ENCODE assay signal across 27 cellular contexts in genomic region chr17:78820841-78821240, GRCh38. TPM values are rescaled to one million over a fixed set of nuclear protein-coding genes. Genes with fewer than 3 reads are reported as not detected.
DNase-seq lines count a peak whose midpoint lies in the region; ATAC-seq, FAIRE-seq and TF ChIP-seq lines count a peak whose summit lies in the region.
"Had no signal": no experiment of that assay in that cellular context is flagged by ENCODE, and none has a peak within 500 bp of the region (broad histone marks: within the 10 kb centered on the region; RNA-seq: fewer than 3 reads in every experiment).

No MANE protein-coding gene starts in this region.

- no peak for TF ChIP-seq POLR2A in HepG2 (IDR thresholded peaks at IDR 0.05; ENCODE audit: insufficient read depth in 1 of 2, low read depth in 2 of 2, low read length in 2 of 2)

- TF ChIP-seq CTCF in CD4-positive, alpha-beta T cell (IDR thresholded peaks at IDR 0.05): no peak
- no peak for TF ChIP-seq CTCF in HepG2 (CRISPR knock-in tag; IDR thresholded peaks at IDR 0.05)

- H3K4me1 ChIP-seq in HepG2 (ENCODE audit: insufficient read depth, low read length): 0 out of 2 replicates have a peak, but pooled peaks cover 7% of the 10 kb centered on the region

- no peak for TF ChIP-seq EP300 in HepG2 (IDR thresholded peaks at IDR 0.05; ENCODE audit: low read depth in 2 of 2, low read length in 2 of 2)
- no peak for TF ChIP-seq EP300 in HepG2 (CRISPR knock-in tag; IDR thresholded peaks at IDR 0.05; ENCODE audit: borderline replicate concordance)

- ATAC-seq in activated CD8-positive, alpha-beta memory T cell treated with anti-CD3 and anti-CD28 coated beads, Interleukin-2, amount 10 ng/mL, durations not matched to agents 7 days and 5 days: no peak
- ATAC-seq in CD4-positive, alpha-beta T cell (ENCODE audit: poor library complexity): no peak
- ATAC-seq in T-cell (replicated peaks in 1 of 4) (no peak), HepG2 (no peak), HG03342 (IDR thresholded peaks at IDR 0.05; ENCODE audit: unreplicated experiment) (no peak)
- ATAC-seq: K562, mucosa of descending colon had no signal

- H3K79me2 ChIP-seq in HepG2 (ENCODE audit: insufficient read depth, low read length): peaks cover 3% of the 10 kb centered on the region

- no peak for FAIRE-seq in HepG2 (lab: Jason Lieb, UNC)
- FAIRE-seq: H54, K562, kidney, small intestine had no signal

- intact Hi-C loops in CD4-positive, alpha-beta T cell (cut with DNase I, micrococcal nuclease): loop anchor here in 1 of 2 experiments (2.0 kb wide), 1 partner anchor 18 kb away; no protein-coding TSS in a partner anchor
- intact Hi-C loops in HepG2 (cut with micrococcal nuclease; ENCODE audit: unreplicated experiment): no loop called here

- H4K20me1 ChIP-seq in HepG2 (ENCODE audit: insufficient read depth, low read length): peaks cover 6% of the 10 kb centered on the region; the same call in 1 of the 2 replicates

- POLR2A ChIA-PET in CD4-positive, alpha-beta T cell (lab: Charles Lee): interaction anchor here (1.1 to 5.1 kb wide), 6 partner anchors 7 to 41 kb away, joined by 4 to 58 read pairs (median 8); partner anchors contain the start of gene USP36
- POLR2A ChIA-PET in T-cell (lab: Charles Lee) (interaction anchor here (0.5 to 1.1 kb wide), 4 partner anchors 17 to 90 kb away, joined by 3 to 10 read pairs (median 4); no protein-coding TSS in a partner anchor), HepG2 (lab: Yijun Ruan, JAX) (no interaction called here)

- peak overlapping the region; percentile 39 for H3K27ac Mint-ChIP-seq in activated CD8-positive, alpha-beta memory T cell treated with anti-CD3 and anti-CD28 coated beads, Interleukin-2, amount 10 ng/mL, durations not matched to agents 7 days and 5 days
- H3K27ac Mint-ChIP-seq in CD4-positive, alpha-beta T cell: peak overlapping the region; percentile 91
- peak overlapping the region; percentile 91 to 92 for H3K27ac Mint-ChIP-seq in T-cell
- H3K27ac Mint-ChIP-seq: B cell had no signal

- BruUV-seq in HepG2 (replicated peaks; lab: Mats Ljungman, UMichigan): no TSS peak

- WGBS in HepG2 (ENCODE audit: low lambda C conversion rate): 97% methylated on average over 13 of the region's 13 CpGs

- peaks cover 69 to 92% of the 10 kb centered on the region in 2 experiments for H3K36me3 ChIP-seq in HepG2 (replicated peaks in 1 of 2; ENCODE audit: control insufficient read depth in 1 of 2, insufficient read depth in 2 of 2, low read length in 2 of 2)
- H3K36me3 ChIP-seq: ovary had no signal

- in situ Hi-C loops in HepG2 (cut with HindIII; ENCODE audit: extremely low pct_ligation_motif_present, low pct_unique_long_range_greater_than_20kb): no loop called here

- no peak for DNase-seq in activated CD8-positive, alpha-beta memory T cell treated with anti-CD3 and anti-CD28 coated beads, Interleukin-2, amount 10 ng/mL, durations not matched to agents 7 days and 5 days
- DNase-seq in activated CD8-positive, alpha-beta memory T cell treated with anti-CD3 and anti-CD28 coated beads, Interleukin-2, amount 50 U/mL, for 4 hours: no peak
- no peak for DNase-seq in CD4-positive, alpha-beta T cell
- DNase-seq in T-cell: no peak
- no peak for DNase-seq in HepG2 (ENCODE audit: low spot score)
- DNase-seq in NCI-H82 (lab: John Stamatoyannopoulos, UW): no peak
- DNase-seq in effector CD4-positive, alpha-beta T cell: no peak
- DNase-seq: activated CD4-positive, alpha-beta T cell treated with anti-CD3 and anti-CD28 coated beads for 4 hours; activated CD8-positive, alpha-beta memory T cell treated with anti-CD3 and anti-CD28 coated beads, Interleukin-2, amount 50 U/mL, for 48 hours; brain microvascular endothelial cell; Calu3; DND-41; glutamatergic neuron; kidney; MM.1S; mucosa of descending colon; NCI-H2029; NCI-H526; ovary; retina; small intestine; stimulated activated CD4-positive, alpha-beta T cell treated with anti-CD3 and anti-CD28 coated beads, Interleukin-1b, Interleukin-23, amount 100 ng/mL, for 48 hours; transverse colon had no signal

- H3K36me3 Mint-ChIP-seq in activated CD8-positive, alpha-beta memory T cell treated with anti-CD3 and anti-CD28 coated beads, Interleukin-2, amount 10 ng/mL, durations not matched to agents 7 days and 5 days: peaks cover 68% of the 10 kb centered on the region
- peaks cover 93% of the 10 kb centered on the region for H3K36me3 Mint-ChIP-seq in CD4-positive, alpha-beta T cell (ENCODE audit: low read depth)
- H3K36me3 Mint-ChIP-seq in T-cell: peaks cover 73% of the 10 kb centered on the region

- H2AFZ ChIP-seq in HepG2 (ENCODE audit: low read length): no peak overlapping the region

- peak overlapping the region; percentile 79 for H3K27ac ChIP-seq in CD4-positive, alpha-beta T cell (ENCODE audit: low read depth, low read length)
- no peak overlapping the region for H3K27ac ChIP-seq in HepG2 (ENCODE audit: extremely low read length, insufficient read depth, low read length)
- H3K27ac ChIP-seq: brain microvascular endothelial cell, ovary had no signal

- H3K4me3 ChIP-seq in HepG2 (replicated peaks in 1 of 3; ENCODE audit: insufficient read depth in 1 of 3, low read depth in 2 of 3, low read length in 3 of 3): no peak overlapping the region
- H3K4me3 ChIP-seq: K562, mucosa of descending colon, ovary, transverse colon had no signal

- H3K9ac ChIP-seq in HepG2 (ENCODE audit: insufficient read depth, low read depth, low read length): no peak overlapping the region

- no peak overlapping the region for H3K4me3 Mint-ChIP-seq in activated CD8-positive, alpha-beta memory T cell treated with anti-CD3 and anti-CD28 coated beads, Interleukin-2, amount 10 ng/mL, durations not matched to agents 7 days and 5 days
- H3K4me3 Mint-ChIP-seq in CD4-positive, alpha-beta T cell: no peak overlapping the region
- peak overlapping the region in 1 of 3 donors; percentile 25 for H3K4me3 Mint-ChIP-seq in T-cell
- H3K4me3 Mint-ChIP-seq: B cell had no signal

- H3K4me1 Mint-ChIP-seq in activated CD8-positive, alpha-beta memory T cell treated with anti-CD3 and anti-CD28 coated beads, Interleukin-2, amount 10 ng/mL, durations not matched to agents 7 days and 5 days: peaks cover 49% of the 10 kb centered on the region
- peaks cover 75% of the 10 kb centered on the region for H3K4me1 Mint-ChIP-seq in CD4-positive, alpha-beta T cell (ENCODE audit: low read depth)
- H3K4me1 Mint-ChIP-seq in T-cell: peaks cover 63 to 82% (median 65%) of the 10 kb centered on the region in 3 donors

- no peaks in the 10 kb centered on the region for H3K9me3 ChIP-seq in CD4-positive, alpha-beta T cell (ENCODE audit: control insufficient read depth, low read length)
- H3K9me3 ChIP-seq in HepG2 (ENCODE audit: low read length): no peaks in the 10 kb centered on the region
- H3K9me3 ChIP-seq: mucosa of descending colon, ovary, transverse colon had no signal

- TF ChIP-seq RAD21 in HepG2 (CRISPR knock-in tag; IDR thresholded peaks at IDR 0.05): no peak

- H3K27me3 ChIP-seq in CD4-positive, alpha-beta T cell (ENCODE audit: control insufficient read depth, insufficient read depth, low read length): no peaks in the 10 kb centered on the region
- H3K27me3 ChIP-seq in HepG2 (ENCODE audit: control insufficient read depth in 1 of 2, insufficient read depth in 2 of 2, low read length in 2 of 2): no peaks in the 10 kb centered on the region
- H3K27me3 ChIP-seq: brain microvascular endothelial cell, ovary, transverse colon had no signal

- no peaks in the 10 kb centered on the region for H3K27me3 Mint-ChIP-seq in activated CD8-positive, alpha-beta memory T cell treated with anti-CD3 and anti-CD28 coated beads, Interleukin-2, amount 10 ng/mL, durations not matched to agents 7 days and 5 days
- no peaks in the 10 kb centered on the region for H3K27me3 Mint-ChIP-seq in CD4-positive, alpha-beta T cell
- no peaks in the 10 kb centered on the region for H3K27me3 Mint-ChIP-seq in T-cell
- H3K27me3 Mint-ChIP-seq: B cell had no signal

- H3K4me2 ChIP-seq in HepG2 (ENCODE audit: low read depth, low read length): no peak overlapping the region

- no peaks in the 10 kb centered on the region for H3K9me3 Mint-ChIP-seq in activated CD8-positive, alpha-beta memory T cell treated with anti-CD3 and anti-CD28 coated beads, Interleukin-2, amount 10 ng/mL, durations not matched to agents 7 days and 5 days (ENCODE audit: low read depth)
- no peaks in the 10 kb centered on the region for H3K9me3 Mint-ChIP-seq in CD4-positive, alpha-beta T cell
- H3K9me3 Mint-ChIP-seq in T-cell: no peaks in the 10 kb centered on the region

- CTCF ChIA-PET in activated CD8-positive, alpha-beta memory T cell treated with anti-CD3 and anti-CD28 coated beads, Interleukin-2, amount 10 ng/mL, durations not matched to agents 7 days and 5 days (lab: Charles Lee): interaction anchor here (0.6 to 0.7 kb wide), 2 partner anchors 40 to 45 kb away, joined by 3 to 4 read pairs; no protein-coding TSS in a partner anchor
- CTCF ChIA-PET in CD4-positive, alpha-beta T cell (lab: Charles Lee): interaction anchor here (1.2 kb wide), 1 partner anchor 17 kb away, joined by 3 read pairs; no protein-coding TSS in a partner anchor
- CTCF ChIA-PET in T-cell (lab: Charles Lee): no interaction called here
- CTCF ChIA-PET in HepG2 (lab: Yijun Ruan, JAX; ENCODE audit: low intra/inter-chr PET ratio, low total read pairs): no interaction called here

RNA-seq across cellular contexts. Expression of gene USP36, which starts 19.8 kb away (rescaled TPM):
- 10 to 100 TPM; 84.5 to 94.3 TPM for total RNA-seq in activated CD8-positive, alpha-beta memory T cell treated with anti-CD3 and anti-CD28 coated beads, Interleukin-2, amount 10 ng/mL, durations not matched to agents 7 days and 5 days
- 100 to 1,000 TPM; 489 to 494 TPM for total RNA-seq in CD4-positive, alpha-beta T cell
- 100 to 1,000 TPM; 132 to 487 (median 143) TPM for total RNA-seq in T-cell
- 29.6 and 30.7 TPM in 2 replicates for total RNA-seq in HepG2 (2016; rRNA removed; fragmentation: Illumina TruSeq; extraction: Trizol)
- total RNA-seq in HepG2 (2016; cell fraction: cytosol; rRNA removed; fragmentation: Illumina TruSeq; extraction: Trizol; ENCODE audit: low read depth): 17.6 and 21.4 TPM in 2 replicates
- total RNA-seq in HepG2 (2016; cell fraction: insoluble cytoplasmic fraction; rRNA removed; fragmentation: Illumina TruSeq; extraction: Trizol): 29.5 and 30.6 TPM in 2 replicates
- 23.9 and 28.0 TPM in 2 replicates for total RNA-seq in HepG2 (2016; cell fraction: membrane; rRNA removed; fragmentation: Illumina TruSeq; extraction: Trizol)
- 45.6 and 50.9 TPM in 2 replicates for total RNA-seq in HepG2 (2016; cell fraction: nucleus; rRNA removed; fragmentation: Illumina TruSeq; extraction: Trizol)
- polyA plus RNA-seq in HepG2 (2011; rRNA removed): 45.9 and 49.4 TPM in 2 replicates
- 22.4 and 27.2 TPM in 2 replicates for polyA plus RNA-seq in HepG2 (2011; cell fraction: cytosol; rRNA removed)
- polyA plus RNA-seq in HepG2 (2011; cell fraction: nucleus; rRNA removed): 148 and 160 TPM in 2 replicates
- 49.1 and 55.7 TPM in 2 replicates for polyA plus RNA-seq in HepG2 (2012)
- 1.6 and 2.3 TPM in 2 replicates for polyA plus RNA-seq in HepG2 (2016; cell fraction: cytosol; fragmentation: Illumina TruSeq; extraction: Trizol; ENCODE audit: low read depth)
- polyA plus RNA-seq in HepG2 (2016; cell fraction: insoluble cytoplasmic fraction; fragmentation: Illumina TruSeq; extraction: Trizol; ENCODE audit: low read depth): 22.1 and 28.5 TPM in 2 replicates
- polyA plus RNA-seq in HepG2 (2016; cell fraction: membrane; fragmentation: Illumina TruSeq; extraction: Trizol; ENCODE audit: low read depth): 6.8 and 7.2 TPM in 2 replicates
- 90.2 and 93.2 TPM in 2 replicates for polyA plus RNA-seq in HepG2 (2016; cell fraction: nucleus; fragmentation: Illumina TruSeq; extraction: Trizol; ENCODE audit: insufficient read depth, low read depth)
- polyA minus RNA-seq in HepG2 (2011; rRNA and poly(A)+ RNA removed; ENCODE audit: low replicate concordance): 82.7 and 86.0 TPM in 2 replicates
- polyA minus RNA-seq in HepG2 (2011; cell fraction: cytosol; rRNA and poly(A)+ RNA removed): 18.0 and 21.4 TPM in 2 replicates
- 71.6 and 79.7 TPM in 2 replicates for polyA minus RNA-seq in HepG2 (2011; cell fraction: nucleus; rRNA and poly(A)+ RNA removed)

RNA-seq across cellular contexts. Expression of gene CYTH1, which starts 38.8 kb away (rescaled TPM):
- total RNA-seq in activated CD8-positive, alpha-beta memory T cell treated with anti-CD3 and anti-CD28 coated beads, Interleukin-2, amount 10 ng/mL, durations not matched to agents 7 days and 5 days: 100 to 1,000 TPM; 151 to 156 TPM
- total RNA-seq in CD4-positive, alpha-beta T cell: 100 to 1,000 TPM; 521 to 525 TPM
- 100 to 1,000 TPM; 357 to 509 (median 372) TPM for total RNA-seq in T-cell
- 20.1 and 21.3 TPM in 2 replicates for total RNA-seq in HepG2 (2016; rRNA removed; fragmentation: Illumina TruSeq; extraction: Trizol)
- total RNA-seq in HepG2 (2016; cell fraction: cytosol; rRNA removed; fragmentation: Illumina TruSeq; extraction: Trizol; ENCODE audit: low read depth): 4.6 and 4.8 TPM in 2 replicates
- total RNA-seq in HepG2 (2016; cell fraction: insoluble cytoplasmic fraction; rRNA removed; fragmentation: Illumina TruSeq; extraction: Trizol): 20.2 and 20.6 TPM in 2 replicates
- total RNA-seq in HepG2 (2016; cell fraction: membrane; rRNA removed; fragmentation: Illumina TruSeq; extraction: Trizol): 12.9 and 13.2 TPM in 2 replicates
- 21.3 and 24.7 TPM in 2 replicates for total RNA-seq in HepG2 (2016; cell fraction: nucleus; rRNA removed; fragmentation: Illumina TruSeq; extraction: Trizol)
- polyA plus RNA-seq in HepG2 (2011; rRNA removed): 48.9 and 66.5 TPM in 2 replicates
- polyA plus RNA-seq in HepG2 (2011; cell fraction: cytosol; rRNA removed): 36.2 and 36.3 TPM in 2 replicates
- 233 and 263 TPM in 2 replicates for polyA plus RNA-seq in HepG2 (2011; cell fraction: nucleus; rRNA removed)
- 33.2 and 38.1 TPM in 2 replicates for polyA plus RNA-seq in HepG2 (2012)
- 2.0 TPM in 2 replicates for polyA plus RNA-seq in HepG2 (2016; cell fraction: cytosol; fragmentation: Illumina TruSeq; extraction: Trizol; ENCODE audit: low read depth)
- polyA plus RNA-seq in HepG2 (2016; cell fraction: insoluble cytoplasmic fraction; fragmentation: Illumina TruSeq; extraction: Trizol; ENCODE audit: low read depth): 22.9 and 27.1 TPM in 2 replicates
- 7.5 and 8.2 TPM in 2 replicates for polyA plus RNA-seq in HepG2 (2016; cell fraction: membrane; fragmentation: Illumina TruSeq; extraction: Trizol; ENCODE audit: low read depth)
- 48.3 and 49.0 TPM in 2 replicates for polyA plus RNA-seq in HepG2 (2016; cell fraction: nucleus; fragmentation: Illumina TruSeq; extraction: Trizol; ENCODE audit: insufficient read depth, low read depth)
- 20.1 and 43.0 TPM in 2 replicates for polyA minus RNA-seq in HepG2 (2011; rRNA and poly(A)+ RNA removed; ENCODE audit: low replicate concordance)
- 16.4 and 17.8 TPM in 2 replicates for polyA minus RNA-seq in HepG2 (2011; cell fraction: cytosol; rRNA and poly(A)+ RNA removed)
- polyA minus RNA-seq in HepG2 (2011; cell fraction: nucleus; rRNA and poly(A)+ RNA removed): 66.4 and 72.6 TPM in 2 replicates

Comparison
In these comparisons a context has a peak if more than half of its experiments do, and no peak if none do; other contexts are left out.
1. H3K27ac Mint-ChIP-seq: peak in every context shown above with its lines; median percentile 92 in T-cell; 91 in CD4-positive, alpha-beta T cell; 39 in activated CD8-positive, alpha-beta memory T cell treated with anti-CD3 and anti-CD28 coated beads, Interleukin-2, amount 10 ng/mL, durations not matched to agents 7 days and 5 days.
2. CTCF ChIA-PET loops: an anchor here in activated CD8-positive, alpha-beta memory T cell treated with anti-CD3 and anti-CD28 coated beads, Interleukin-2, amount 10 ng/mL, durations not matched to agents 7 days and 5 days (0.6 to 0.7 kb wide) and CD4-positive, alpha-beta T cell (1.2 kb wide); none called in T-cell and HepG2.